Comparison of ENCODE assay signal across 8 cellular contexts in genomic region chr12:122609696-122610095, GRCh38.
"Had no signal": no experiment of that assay in that cellular context is flagged by ENCODE, and none has a peak within 500 bp of the region (broad histone marks: within the 10 kb centered on the region; RNA-seq: fewer than 3 reads in every experiment).

No MANE protein-coding gene starts in this region.

- H2AFZ ChIP-seq: GM23248 had no signal

- H3K4me1 ChIP-seq: HAP-1 had no signal

- DNase-seq: GM23248, GOT3, H7, KBM-7 had no signal

- H3K9ac ChIP-seq: GM23248 had no signal

- H3K4me3 ChIP-seq: GM23248, HAP-1 had no signal

- ATAC-seq: HCT116, HepG2 had no signal

- H3K9me3 ChIP-seq: HAP-1 had no signal

- H3K27ac ChIP-seq: GM23248, HL-60 had no signal
